7 cellular contexts compared by ENCODE assay signal in the genomic region with DNA sequence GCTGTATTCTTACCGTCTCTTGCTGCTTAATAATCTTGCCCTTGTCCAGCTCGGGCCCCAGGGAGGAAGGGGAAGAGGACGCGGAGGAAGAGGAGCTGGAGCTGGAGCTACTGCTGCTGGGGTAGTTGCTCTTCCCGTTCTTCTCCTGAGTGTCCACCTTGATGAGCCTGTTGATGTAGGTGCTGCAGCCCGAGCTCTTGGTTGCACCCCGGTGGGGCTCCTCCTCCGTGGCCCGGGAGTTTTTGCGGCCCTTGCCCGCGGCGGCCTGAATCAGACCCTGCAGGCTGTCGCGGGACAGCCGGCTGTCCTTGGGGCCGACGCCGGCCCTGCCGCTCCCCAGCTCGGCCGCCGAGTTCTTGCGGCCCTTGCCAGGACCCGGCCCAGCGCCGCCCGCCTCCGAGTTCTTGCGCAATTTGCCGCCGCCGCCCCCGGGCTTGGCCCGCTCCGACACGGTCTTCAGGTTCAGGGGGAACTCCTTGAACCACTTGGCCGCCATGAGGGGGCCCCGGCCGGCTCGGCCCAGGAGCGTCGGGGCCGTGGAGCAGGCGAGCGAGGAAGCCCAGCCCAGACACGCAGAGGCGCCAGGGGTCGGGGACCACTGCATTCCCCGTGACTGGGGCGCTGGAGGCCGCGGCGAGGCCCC. TPM values are rescaled to one million over a fixed set of nuclear protein-coding genes. Genes with fewer than 3 reads are reported as not detected.
DNase-seq lines count a peak whose midpoint lies in the region; ATAC-seq and TF ChIP-seq lines count a peak whose summit lies in the region.

No MANE protein-coding gene starts in this region.

- H3K4me3 ChIP-seq in body of pancreas: no peak overlapping the region
- peak overlapping the region; percentile 37 to 54 for H3K4me3 ChIP-seq in left lung

- peak overlapping the region in 2 of 4 donors; percentile 10 to 30 for H3K27ac ChIP-seq in body of pancreas
- H3K27ac ChIP-seq in left lung: peak overlapping the region; percentile 61 to 82

- peaks cover 4% of the 10 kb centered on the region for H3K36me3 Mint-ChIP-seq in stimulated activated memory B cell treated with anti-CD40 and anti-IgM and Interleukin-4, amounts not matched to agents 10 μg/mL and 1 μg/mL and 100 μg/mL, for 72 hours

- ATAC-seq in body of pancreas: peak; percentile 58
- peak; percentile 75 for ATAC-seq in left lung
- ATAC-seq in stimulated activated memory B cell treated with anti-CD40 and anti-IgM and Interleukin-4, amounts not matched to agents 10 μg/mL and 1 μg/mL and 100 μg/mL, for 72 hours: peak; percentile 29
- ATAC-seq in HG03342 (IDR thresholded peaks at IDR 0.05; ENCODE audit: unreplicated experiment): no peak

- intact Hi-C loops in body of pancreas (cut with DNase I): no loop called here
- intact Hi-C loops in left lung (cut with DNase I): no loop called here

- H3K4me1 ChIP-seq in body of pancreas: peaks cover 18% of the 10 kb centered on the region
- H3K4me1 ChIP-seq in left lung: peaks cover 0 to 43% of the 10 kb centered on the region in 2 donors

- H3K4me3 Mint-ChIP-seq in stimulated activated memory B cell treated with anti-CD40 and anti-IgM and Interleukin-4, amounts not matched to agents 10 μg/mL and 1 μg/mL and 100 μg/mL, for 72 hours: peak overlapping the region; percentile 42

- H3K9me3 Mint-ChIP-seq in stimulated activated memory B cell treated with anti-CD40 and anti-IgM and Interleukin-4, amounts not matched to agents 10 μg/mL and 1 μg/mL and 100 μg/mL, for 72 hours: peaks cover 4% of the 10 kb centered on the region

- DNase-seq in HK-2 (ENCODE audit: unreplicated experiment) (peak; percentile 28), body of pancreas (peak; percentile 30 to 43 (median 40)), left lung (peak; percentile 48 to 87), OCI-M2 (lab: John Stamatoyannopoulos, UW; ENCODE audit: unreplicated experiment) (no peak), NCI-H187 (lab: John Stamatoyannopoulos, UW) (no peak)

- TF ChIP-seq POLR2A in body of pancreas (IDR thresholded peaks at IDR 0.05): no peak

- H3K9me3 ChIP-seq in body of pancreas (no peaks in the 10 kb centered on the region), left lung (peaks cover 0 to 2% of the 10 kb centered on the region in 2 donors)

- H3K36me3 ChIP-seq in body of pancreas (replicated peaks in 1 of 2; ENCODE audit: insufficient read depth in 1 of 2, low read depth in 2 of 2) (no peaks in the 10 kb centered on the region), left lung (peaks cover 0 to 4% of the 10 kb centered on the region in 2 donors)

- TF ChIP-seq CTCF in body of pancreas (IDR thresholded peaks at IDR 0.05) (no peak), left lung (IDR thresholded peaks at IDR 0.05) (no peak)

- peaks cover 17% of the 10 kb centered on the region for H3K4me1 Mint-ChIP-seq in stimulated activated memory B cell treated with anti-CD40 and anti-IgM and Interleukin-4, amounts not matched to agents 10 μg/mL and 1 μg/mL and 100 μg/mL, for 72 hours

- H3K27me3 Mint-ChIP-seq in stimulated activated memory B cell treated with anti-CD40 and anti-IgM and Interleukin-4, amounts not matched to agents 10 μg/mL and 1 μg/mL and 100 μg/mL, for 72 hours: peaks cover 44% of the 10 kb centered on the region

- H3K27me3 ChIP-seq in body of pancreas: peaks cover 0 to 26% of the 10 kb centered on the region in 2 donors
- H3K27me3 ChIP-seq in left lung: peaks cover 0 to 59% of the 10 kb centered on the region in 2 donors

- H3K27ac Mint-ChIP-seq in stimulated activated memory B cell treated with anti-CD40 and anti-IgM and Interleukin-4, amounts not matched to agents 10 μg/mL and 1 μg/mL and 100 μg/mL, for 72 hours: no peak overlapping the region

- WGBS in body of pancreas, 2 donors: 5 to 33% methylated on average over 6 to 35 of the region's 54 CpGs

RNA-seq across cellular contexts. Expression of a gene that starts 0.5 kb away (rescaled TPM):
- total RNA-seq in body of pancreas (1 to 10 TPM in 1 of 2 donors, under 1 TPM in 1; 0.52 to 2.6 TPM), left lung (1 to 10 TPM; 3.8 to 5.0 TPM)

RNA-seq across cellular contexts. Expression of a gene that starts 0.7 kb away (rescaled TPM):
- total RNA-seq in body of pancreas (1 to 10 TPM; 2.6 to 4.2 TPM), left lung (10 to 100 TPM; 17.7 to 25.3 TPM)

RNA-seq across cellular contexts. Expression of a gene that starts 56.9 kb away (rescaled TPM):
- total RNA-seq in body of pancreas (10 to 100 TPM; 19.8 to 25.7 TPM), left lung (10 to 100 TPM; 87.0 to 90.8 TPM)

Comparison
In these comparisons a context has a peak if more than half of its experiments do, and no peak if none do; other contexts are left out.
1. DNase-seq: peak in HK-2 (single experiment), body of pancreas (4 of 4) and left lung (2 of 2); none in OCI-M2 (single experiment) and NCI-H187 (0 of 2).
2. H3K4me3 ChIP-seq: peak in left lung (2 of 2); none in body of pancreas (0 of 2).